23 cellular contexts compared by ENCODE assay signal in the genomic region with DNA sequence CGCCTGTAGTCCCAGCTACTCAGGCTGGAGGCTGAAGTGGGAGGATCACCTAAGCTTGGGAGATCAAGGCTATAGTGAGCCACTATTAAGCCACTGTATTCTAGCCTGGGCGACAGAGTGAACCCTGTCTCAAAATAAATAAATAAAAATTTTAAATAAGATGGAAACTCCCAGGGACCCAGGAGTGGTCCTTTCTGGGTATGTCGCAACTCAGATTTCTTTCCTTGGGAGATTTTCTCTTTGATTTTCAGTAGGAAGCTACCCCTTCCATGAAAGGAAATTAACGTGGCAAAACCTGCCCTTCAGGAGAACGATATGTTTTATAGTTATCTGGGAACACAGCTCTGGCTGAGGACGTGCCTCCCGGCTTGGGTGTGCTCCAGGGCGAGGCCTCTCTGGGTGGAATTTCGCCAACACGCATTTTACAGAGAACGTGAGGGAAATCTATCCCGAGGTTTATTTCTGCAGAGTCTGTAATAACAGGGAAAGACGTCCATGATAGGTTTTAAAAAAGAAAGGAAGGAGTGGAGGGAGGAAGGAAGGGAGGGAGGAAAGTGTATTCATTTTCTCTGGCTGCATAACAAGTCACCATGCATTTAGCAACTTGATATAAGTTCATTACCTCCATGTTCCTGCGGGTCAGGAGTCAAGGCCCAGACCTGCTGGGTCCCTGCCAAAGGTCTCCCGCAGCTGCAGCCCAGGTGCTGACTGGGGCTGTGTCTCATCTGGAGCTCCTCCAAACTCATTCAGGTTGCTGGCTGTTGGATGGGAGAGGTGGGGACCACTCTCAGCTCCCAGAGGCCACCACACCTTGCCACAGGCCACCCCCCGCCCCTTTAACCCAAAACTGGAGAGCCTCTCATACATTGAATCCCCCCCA.
DNase-seq lines count a peak whose midpoint lies in the region; ATAC-seq and TF ChIP-seq lines count a peak whose summit lies in the region.
"Had no signal": no experiment of that assay in that cellular context is flagged by ENCODE, and none has a peak within 500 bp of the region (broad histone marks: within the 10 kb centered on the region; RNA-seq: fewer than 3 reads in every experiment).

No MANE protein-coding gene starts in this region.

- H3K9me3 ChIP-seq in right cardiac atrium (ENCODE audit: control insufficient read depth, low read length) (peaks cover 3% of the 10 kb centered on the region), lower lobe of right lung (peaks cover 6% of the 10 kb centered on the region)

- H3K4me3 ChIP-seq in right cardiac atrium (ENCODE audit: low read length), result no peak overlapping the region
- H3K4me3 ChIP-seq in lower lobe of right lung, result no peak overlapping the region
- H3K4me3 ChIP-seq: tibial artery had no signal

- no peaks in the 10 kb centered on the region for H3K27me3 ChIP-seq in right cardiac atrium (ENCODE audit: control insufficient read depth, insufficient read depth)
- no peaks in the 10 kb centered on the region for H3K27me3 ChIP-seq in lower lobe of right lung (ENCODE audit: low read depth)
- H3K27me3 ChIP-seq: tibial artery had no signal

- intact Hi-C loops in right cardiac atrium (cut with DNase I) (no loop called here), sciatic nerve (cut with DNase I) (no loop called here), lower lobe of right lung (cut with DNase I) (no loop called here)

- WGBS in right cardiac atrium, result 56% methylated on average over 16 of the region's 16 CpGs

- no peaks in the 10 kb centered on the region for H3K36me3 ChIP-seq in lower lobe of right lung
- H3K36me3 ChIP-seq: tibial artery, WERI-Rb-1 had no signal

- peak; percentile 21 for DNase-seq in NCI-H2196 (lab: John Stamatoyannopoulos, UW; ENCODE audit: unreplicated experiment)
- DNase-seq in NCI-H2196 treated with DMSO at 0.1 percent for 48 hours (lab: John Stamatoyannopoulos, UW; ENCODE audit: unreplicated experiment), result no peak
- peak; percentile 62 for DNase-seq in RPMI8226
- DNase-seq in right cardiac atrium, result peak in 1 of 3 donors; percentile 80
- DNase-seq in sciatic nerve (ENCODE audit: low spot score), result no peak
- no peak for DNase-seq in activated CD4-positive, alpha-beta T cell treated with anti-CD3 and anti-CD28 coated beads for 1 hour
- no peak for DNase-seq in activated CD8-positive, alpha-beta memory T cell treated with anti-CD3 and anti-CD28 coated beads, Interleukin-2, amount 50 U/mL, for 4 hours
- no peak for DNase-seq in lower lobe of right lung
- DNase-seq: activated CD4-positive, alpha-beta T cell treated with anti-CD3 and anti-CD28 coated beads, Interleukin-2, amount 10 ng/mL, durations not matched to agents 24 days and 14 days; activated gamma-delta T cell; activated naive CD8-positive, alpha-beta T cell treated with anti-CD3 and anti-CD28 coated beads, Interleukin-2, amount 10 ng/mL, durations not matched to agents 7 days and 5 days; activated T-cell treated with anti-CD3 and anti-CD28 coated beads, Interleukin-2, amount 50 U/mL, for 24 hours; CD4-positive, alpha-beta T cell; central memory CD4-positive, alpha-beta T cell; islet precursor cell; MV-4-11; NCI-H187 treated with DMSO at 0.1 percent for 48 hours; NCI-H345; NCI-H82; OCI-M1; SHP77; tibial artery; WERI-Rb-1 had no signal

- TF ChIP-seq CTCF in lower lobe of right lung (IDR thresholded peaks at IDR 0.05), result no peak

- no peaks in the 10 kb centered on the region for H3K4me1 ChIP-seq in right cardiac atrium (ENCODE audit: control insufficient read depth, insufficient read depth, low read length)
- H3K4me1 ChIP-seq in lower lobe of right lung, result no peaks in the 10 kb centered on the region
- H3K4me1 ChIP-seq: tibial artery had no signal

- ATAC-seq in right cardiac atrium, result peak; percentile 51 to 70
- peak; percentile 77 for ATAC-seq in sciatic nerve
- ATAC-seq in lower lobe of right lung, result no peak

- H3K27ac ChIP-seq in right cardiac atrium (ENCODE audit: low read length) (no peak overlapping the region), lower lobe of right lung (no peak overlapping the region)
- H3K27ac ChIP-seq: tibial artery, WERI-Rb-1 had no signal

Comparison
In these comparisons a context has a peak if more than half of its experiments do, and no peak if none do; other contexts are left out.
1. DNase-seq: peak in NCI-H2196 (single experiment) and RPMI8226 (single experiment); none in NCI-H2196 treated with DMSO at 0.1 percent for 48 hours (single experiment), sciatic nerve (single experiment), activated CD4-positive, alpha-beta T cell treated with anti-CD3 and anti-CD28 coated beads for 1 hour (single experiment), activated CD8-positive, alpha-beta memory T cell treated with anti-CD3 and anti-CD28 coated beads, Interleukin-2, amount 50 U/mL, for 4 hours (single experiment) and lower lobe of right lung (single experiment).
2. ATAC-seq: peak in right cardiac atrium (2 of 2) and sciatic nerve (single experiment); none in lower lobe of right lung (0 of 2).